1 cellular context compared by ENCODE assay signal in the genomic region with DNA sequence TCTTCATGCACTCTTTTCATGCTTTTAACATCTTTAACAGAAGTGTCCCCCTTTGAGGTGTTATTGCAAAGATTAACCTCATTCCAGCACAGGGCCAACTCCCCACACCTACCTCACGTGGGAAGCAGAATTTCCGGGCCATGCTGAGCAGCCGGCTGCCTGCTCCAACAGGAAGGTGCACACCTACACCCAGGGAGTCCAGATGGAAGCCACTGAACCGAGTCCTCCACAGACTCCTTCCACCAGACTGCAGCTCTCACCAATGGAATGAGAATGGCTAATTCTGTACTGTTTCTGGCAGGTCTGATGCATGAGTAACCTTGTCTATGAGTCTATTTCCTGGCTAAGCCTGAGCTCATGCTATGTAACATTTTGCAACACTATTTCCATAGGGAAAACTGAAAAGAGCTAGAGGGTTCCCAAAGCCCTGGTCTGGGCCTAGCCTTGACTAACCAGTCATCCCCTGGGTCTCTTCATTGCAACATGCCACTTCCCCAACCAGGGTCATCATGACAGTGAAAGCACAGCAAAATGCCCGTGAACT.
TF ChIP-seq lines count a peak whose summit lies in the region.

No MANE protein-coding gene starts in this region.

TF ChIP-seq in HepG2, 621 proteins besides CTCF, POLR2A, EP300 and RAD21 (continued from another document):
- no peak for TF ChIP-seq ZNF704 (CRISPR knock-in tag; IDR thresholded peaks at IDR 0.05; ENCODE audit: borderline replicate concordance)
